ENCODE assay signal across 28 cellular contexts in the genomic region with DNA sequence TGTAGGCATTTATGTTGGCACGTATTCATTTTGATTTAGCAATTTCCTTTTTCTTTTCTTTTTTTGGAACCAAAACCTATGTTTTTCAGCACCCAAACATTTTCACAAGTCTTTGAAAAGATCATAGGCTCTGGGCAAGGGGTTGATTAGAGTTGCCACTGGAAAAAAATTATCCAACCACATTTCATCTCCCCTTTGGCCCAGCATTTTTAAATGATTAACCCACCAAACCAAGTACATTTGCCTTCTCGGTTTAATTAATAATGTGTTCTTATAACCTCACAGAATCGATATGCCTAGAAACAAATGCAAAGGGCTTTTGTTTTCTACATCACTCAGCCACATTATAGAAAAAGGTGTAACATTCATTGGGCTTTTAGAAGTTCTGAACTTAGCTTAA.
"Had no signal": no experiment of that assay in that cellular context is flagged by ENCODE, and none has a peak within 500 bp of the region (broad histone marks: within the 10 kb centered on the region; RNA-seq: fewer than 3 reads in every experiment).

No MANE protein-coding gene starts in this region.

- H3K4me3 Mint-ChIP-seq: effector memory CD8-positive, alpha-beta T cell; mesothelial cell of epicardium; naive B cell; natural killer cell treated with Interleukin-12 subunit alpha and Interleukin-12 subunit beta and Interleukin-15 and Interleukin-18, amount 100 ng/mL, for 72 hours; stimulated activated naive CD8-positive, alpha-beta T cell treated with anti-CD3 and anti-CD28 coated beads, Interleukin-15, amount 100 ng/mL, for 72 hours had no signal

- H3K4me1 ChIP-seq: esophagus muscularis mucosa, foreskin keratinocyte, gastroesophageal sphincter, heart left ventricle, lower lobe of right lung, suprapubic skin, transverse colon, upper lobe of right lung, vagina had no signal

- H3K27ac ChIP-seq: epithelial cell of prostate, esophagus muscularis mucosa, foreskin keratinocyte, gastroesophageal sphincter, heart left ventricle, hepatocyte, lower lobe of right lung, suprapubic skin, transverse colon, upper lobe of right lung, vagina had no signal

- H3K4me3 ChIP-seq: esophagus muscularis mucosa, gastroesophageal sphincter, heart left ventricle, hepatocyte, lower lobe of right lung, mucosa of descending colon, smooth muscle cell, suprapubic skin, transverse colon, upper lobe of right lung, vagina had no signal

- H3K36me3 ChIP-seq: esophagus muscularis mucosa, gastroesophageal sphincter, heart left ventricle, lower lobe of right lung, suprapubic skin, transverse colon, upper lobe of right lung, vagina had no signal

- H3K4me1 Mint-ChIP-seq: mesothelial cell of epicardium; naive B cell; stimulated activated naive CD8-positive, alpha-beta T cell treated with anti-CD3 and anti-CD28 coated beads, Interleukin-15, amount 100 ng/mL, for 72 hours had no signal

- DNase-seq: cerebellar nuclear complex; cortex of kidney; effector memory CD8-positive, alpha-beta T cell; foreskin keratinocyte; heart left ventricle; left ventricle myocardium superior; lower lobe of right lung; mucosa of descending colon; naive B cell; nucleus accumbens; posterior cingulate gyrus; stimulated activated CD4-positive, alpha-beta T cell treated with anti-CD3 and anti-CD28 coated beads, Interleukin-12 subunit alpha, Interleukin-12 subunit beta, amount 100 ng/mL, for 4 hours; stimulated activated CD4-positive, alpha-beta T cell treated with anti-CD3 and anti-CD28 coated beads, Interleukin-1b, Interleukin-23, amount 100 ng/mL, for 48 hours; stimulated activated CD4-positive, alpha-beta T cell treated with anti-CD3 and anti-CD28 coated beads, Interleukin-4, amount 100 ng/mL, for 1 hour; stimulated activated CD8-positive, alpha-beta memory T cell treated with anti-CD3 and anti-CD28 coated beads, Interleukin-4, amount 100 ng/mL, for 48 hours; stimulated activated naive CD4-positive, alpha-beta T cell; stimulated activated naive CD8-positive, alpha-beta T cell treated with anti-CD3 and anti-CD28 coated beads, Interleukin-15, amount 100 ng/mL, for 72 hours; transverse colon; upper lobe of right lung had no signal

- H3K4me2 ChIP-seq: hepatocyte, smooth muscle cell had no signal

- H3K27me3 Mint-ChIP-seq: effector memory CD8-positive, alpha-beta T cell; naive B cell; natural killer cell treated with Interleukin-12 subunit alpha and Interleukin-12 subunit beta and Interleukin-15 and Interleukin-18, amount 100 ng/mL, for 72 hours; stimulated activated naive CD8-positive, alpha-beta T cell treated with anti-CD3 and anti-CD28 coated beads, Interleukin-15, amount 100 ng/mL, for 72 hours had no signal

- H3K36me3 Mint-ChIP-seq: mesothelial cell of epicardium; naive B cell; natural killer cell treated with Interleukin-12 subunit alpha and Interleukin-12 subunit beta and Interleukin-15 and Interleukin-18, amount 100 ng/mL, for 72 hours had no signal

- H3K27ac Mint-ChIP-seq: effector memory CD8-positive, alpha-beta T cell; mesothelial cell of epicardium; naive B cell; natural killer cell treated with Interleukin-12 subunit alpha and Interleukin-12 subunit beta and Interleukin-15 and Interleukin-18, amount 100 ng/mL, for 72 hours; stimulated activated naive CD8-positive, alpha-beta T cell treated with anti-CD3 and anti-CD28 coated beads, Interleukin-15, amount 100 ng/mL, for 72 hours had no signal

- H3K27me3 ChIP-seq: esophagus muscularis mucosa, foreskin keratinocyte, gastroesophageal sphincter, heart left ventricle, hepatocyte, suprapubic skin, transverse colon, upper lobe of right lung, vagina had no signal

- H3K9me3 ChIP-seq: gastroesophageal sphincter, lower lobe of right lung, mucosa of descending colon, suprapubic skin, transverse colon, upper lobe of right lung, vagina had no signal

- H3K79me2 ChIP-seq: hepatocyte had no signal
